Comparison of ENCODE assay signal across 1 cellular context in genomic region chrX:1185556-1185955, GRCh38.
TF ChIP-seq lines count a peak whose summit lies in the region.

No MANE protein-coding gene starts in this region.

TF ChIP-seq in HepG2, 621 proteins besides CTCF, POLR2A, EP300 and RAD21:
- TF ChIP-seq CENPT (CRISPR knock-in tag; IDR thresholded peaks at IDR 0.05; ENCODE audit: low read depth): no peak
- no peak for TF ChIP-seq ZNF160 (CRISPR knock-in tag; IDR thresholded peaks at IDR 0.05)
- TF ChIP-seq GTF3A (CRISPR knock-in tag; conservative IDR thresholded peaks at IDR 0.05): no peak
- TF ChIP-seq CBX2 (IDR thresholded peaks at IDR 0.05; ENCODE audit: low read depth, low read length): no peak
- TF ChIP-seq CBX2 (CRISPR knock-in tag; IDR thresholded peaks at IDR 0.05; ENCODE audit: low read depth): no peak
- no peak for TF ChIP-seq PHF21A (CRISPR knock-in tag; IDR thresholded peaks at IDR 0.05)
- TF ChIP-seq MED1 (CRISPR knock-in tag; IDR thresholded peaks at IDR 0.05): no peak
- TF ChIP-seq ZNF652 (CRISPR knock-in tag; IDR thresholded peaks at IDR 0.05; ENCODE audit: borderline replicate concordance, low read depth): no peak
- TF ChIP-seq YY1 (IDR thresholded peaks at IDR 0.05; ENCODE audit: insufficient read depth, insufficient replicate concordance, low read depth, low read length): no peak
- TF ChIP-seq HOXA7 (CRISPR knock-in tag; IDR thresholded peaks at IDR 0.05): no peak
- no peak for TF ChIP-seq ZNF720 (CRISPR knock-in tag; IDR thresholded peaks at IDR 0.05)
